Comparison of ENCODE assay signal across 8 cellular contexts in the genomic region with DNA sequence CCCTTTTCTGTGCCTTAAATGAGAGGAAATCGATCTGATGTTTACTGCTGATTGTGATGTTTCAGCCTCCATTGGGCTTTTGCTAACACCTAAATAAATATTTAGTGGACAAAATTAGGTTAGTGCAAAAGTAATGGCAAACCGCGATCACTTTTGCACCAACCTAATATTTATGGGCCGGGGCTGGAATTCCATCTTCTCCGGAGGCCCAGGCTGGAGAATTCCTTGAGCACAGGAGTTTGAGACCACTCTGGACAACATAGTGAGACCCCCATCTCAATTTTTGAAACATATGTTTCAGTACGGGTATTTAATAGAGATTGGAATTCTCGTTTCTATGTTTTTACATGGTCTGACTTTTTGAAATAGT. TPM values are rescaled to one million over a fixed set of nuclear protein-coding genes. Genes with fewer than 3 reads are reported as not detected.
A peak's percentile ranks its signal among the peaks of the same experiment; 100 is the strongest.
DNase-seq lines count a peak whose midpoint lies in the region; ATAC-seq and TF ChIP-seq lines count a peak whose summit lies in the region.

No MANE protein-coding gene starts in this region.

- peak overlapping the region; percentile 95 for H3K27ac Mint-ChIP-seq in activated naive CD4-positive, alpha-beta T cell treated with anti-CD3 and anti-CD28 coated beads for 36 hours
- peak overlapping the region; percentile 86 for H3K27ac Mint-ChIP-seq in MCF 10A (ENCODE audit: low read depth, unreplicated experiment)

- POLR2A ChIA-PET in MCF 10A (lab: Yijun Ruan, JAX): no interaction called here

- peaks cover 13 to 30% of the 10 kb centered on the region in 2 donors for H3K36me3 ChIP-seq in lung (ENCODE audit: control insufficient read depth in 2 of 2, insufficient read depth in 2 of 2, low read length in 2 of 2)
- H3K36me3 ChIP-seq in tibial nerve: peaks cover 0 to 65% (median 34%) of the 10 kb centered on the region in 3 donors

- DNase-seq in activated naive CD4-positive, alpha-beta T cell treated with anti-CD3 and anti-CD28 coated beads for 36 hours: no peak
- DNase-seq in activated naive CD4-positive, alpha-beta T cell (lab: John Stamatoyannopoulos, UW): no peak
- no peak for DNase-seq in MCF 10A (ENCODE audit: unreplicated experiment)
- DNase-seq in lung (ENCODE audit: low spot score): no peak
- DNase-seq in tibial nerve (ENCODE audit: low spot score in 2 of 2): no peak
- DNase-seq in NCI-H187 treated with DMSO at 0.1 percent for 48 hours (lab: John Stamatoyannopoulos, UW): no peak
- no peak for DNase-seq in RKO (ENCODE audit: low spot score)

- no TSS peak for BruUV-seq in MCF 10A (replicated peaks; lab: Mats Ljungman, UMichigan)

- H3K27me3 ChIP-seq in lung (ENCODE audit: control insufficient read depth, insufficient read depth) (no peaks in the 10 kb centered on the region), tibial nerve (no peaks in the 10 kb centered on the region)

- H3K4me3 Mint-ChIP-seq in activated naive CD4-positive, alpha-beta T cell treated with anti-CD3 and anti-CD28 coated beads for 36 hours: peak overlapping the region; percentile 91
- H3K4me3 Mint-ChIP-seq in MCF 10A (ENCODE audit: unreplicated experiment): peak overlapping the region; percentile 80

- peaks cover 0 to 5% of the 10 kb centered on the region in 2 donors for H3K4me1 ChIP-seq in lung (ENCODE audit: control insufficient read depth in 2 of 2, insufficient read depth in 2 of 2, low read length in 2 of 2)
- H3K4me1 ChIP-seq in tibial nerve: peaks cover 0 to 17% (median 3%) of the 10 kb centered on the region in 4 donors

- H3K9me3 ChIP-seq in lung (ENCODE audit: control insufficient read depth in 2 of 2, insufficient read depth in 1 of 2, low read length in 1 of 2) (peaks cover 8 to 20% of the 10 kb centered on the region in 2 donors), tibial nerve (peaks cover 0 to 73% (median 20%) of the 10 kb centered on the region in 4 donors)

- H3K4me1 Mint-ChIP-seq in activated naive CD4-positive, alpha-beta T cell treated with anti-CD3 and anti-CD28 coated beads for 36 hours (ENCODE audit: low read depth): peaks cover 10% of the 10 kb centered on the region
- no peaks in the 10 kb centered on the region for H3K4me1 Mint-ChIP-seq in MCF 10A (ENCODE audit: insufficient read depth, unreplicated experiment)

- peak overlapping the region; percentile 90 to 93 for H3K27ac ChIP-seq in lung (ENCODE audit: low read depth in 1 of 2, low read length in 1 of 2)
- peak overlapping the region; percentile 88 to 99 (median 94) for H3K27ac ChIP-seq in tibial nerve

- TF ChIP-seq POLR2A in tibial nerve (IDR thresholded peaks at IDR 0.05): no peak

- ATAC-seq in lung (ENCODE audit: insufficient read depth, low FRiP score): no peak
- no peak for ATAC-seq in GM21360 (IDR thresholded peaks at IDR 0.05; ENCODE audit: unreplicated experiment)

- peaks cover 68% of the 10 kb centered on the region for H3K36me3 Mint-ChIP-seq in activated naive CD4-positive, alpha-beta T cell treated with anti-CD3 and anti-CD28 coated beads for 36 hours (ENCODE audit: low read depth)
- H3K36me3 Mint-ChIP-seq in MCF 10A (ENCODE audit: insufficient read depth, unreplicated experiment): peaks cover 17% of the 10 kb centered on the region

- peaks cover 51% of the 10 kb centered on the region for H3K9me3 Mint-ChIP-seq in activated naive CD4-positive, alpha-beta T cell treated with anti-CD3 and anti-CD28 coated beads for 36 hours
- H3K9me3 Mint-ChIP-seq in MCF 10A (ENCODE audit: unreplicated experiment): peaks cover 8% of the 10 kb centered on the region

- no peaks in the 10 kb centered on the region for H3K27me3 Mint-ChIP-seq in activated naive CD4-positive, alpha-beta T cell treated with anti-CD3 and anti-CD28 coated beads for 36 hours (ENCODE audit: low read depth)
- no peaks in the 10 kb centered on the region for H3K27me3 Mint-ChIP-seq in MCF 10A (ENCODE audit: insufficient read depth, unreplicated experiment)

- intact Hi-C loops in activated naive CD4-positive, alpha-beta T cell treated with anti-CD3 and anti-CD28 coated beads for 36 hours (cut with micrococcal nuclease): loop anchor here (2.0 kb wide), 1 partner anchor 26 kb away; a partner anchor contains a TSS
- intact Hi-C loops in MCF 10A (cut with micrococcal nuclease): no loop called here

- TF ChIP-seq CTCF in MCF 10A (IDR thresholded peaks at IDR 0.05; ENCODE audit: unreplicated experiment) (no peak), lung (IDR thresholded peaks at IDR 0.05; ENCODE audit: control extremely low read depth, extremely low read depth) (no peak), tibial nerve (IDR thresholded peaks at IDR 0.05) (no peak)

- H3K4me3 ChIP-seq in lung (peak overlapping the region; percentile 45), tibial nerve (peak overlapping the region; percentile 57 to 91 (median 82))

- 42 to 47% methylated on average over 7 of the region's 7 CpGs for WGBS in lung, 2 donors
- WGBS in tibial nerve, 2 donors: 29 to 43% methylated on average over 7 of the region's 7 CpGs

- CTCF ChIA-PET in activated naive CD4-positive, alpha-beta T cell treated with anti-CD3 and anti-CD28 coated beads for 36 hours (lab: Charles Lee): no interaction called here
- CTCF ChIA-PET in MCF 10A (lab: Yijun Ruan, JAX): interaction anchor here (0.6 kb wide), 1 partner anchor 478 kb away, joined by 4 read pairs; no protein-coding TSS in a partner anchor

- no peak for TF ChIP-seq EP300 in tibial nerve (IDR thresholded peaks at IDR 0.05)

RNA-seq across cellular contexts. Expression of a gene that starts 0.6 kb away (rescaled TPM):
- total RNA-seq in activated naive CD4-positive, alpha-beta T cell treated with anti-CD3 and anti-CD28 coated beads for 36 hours: 1 to 10 TPM; 8.3 to 8.4 TPM
- total RNA-seq in MCF 10A (2022) (6.7 and 6.9 TPM in 2 replicates), lung (10 to 100 TPM; 12.5 to 27.4 TPM), tibial nerve (10 to 100 TPM; 15.6 to 43.5 (median 20.9) TPM)
- 1 to 10 TPM; 7.8 to 9.0 TPM for polyA plus RNA-seq in lung

RNA-seq across cellular contexts. Expression of a gene that starts 27.3 kb away (rescaled TPM):
- total RNA-seq in activated naive CD4-positive, alpha-beta T cell treated with anti-CD3 and anti-CD28 coated beads for 36 hours: 1 to 10 TPM; 2.9 to 3.7 TPM
- total RNA-seq in MCF 10A (2022) (16.0 and 21.6 TPM in 2 replicates), lung (10 to 100 TPM; 20.8 to 69.1 TPM), tibial nerve (10 to 100 TPM; 26.2 to 34.8 (median 30.7) TPM)
- polyA plus RNA-seq in lung: 1 to 10 TPM; 5.0 to 8.9 TPM

RNA-seq across cellular contexts. Expression of a gene that starts 34.3 kb away (rescaled TPM):
- total RNA-seq in activated naive CD4-positive, alpha-beta T cell treated with anti-CD3 and anti-CD28 coated beads for 36 hours: under 1 TPM; 0.64 TPM
- total RNA-seq in MCF 10A (2022) (not detected in 2 replicates), lung (1 to 10 TPM; 1.4 to 9.4 TPM), tibial nerve (1 to 10 TPM; 2.7 to 7.2 (median 3.3) TPM)
- 1 to 10 TPM in 1 of 2 donors, under 1 TPM in 1; 0.96 to 1.3 TPM for polyA plus RNA-seq in lung

RNA-seq across cellular contexts. Expression of a gene that starts 58.6 kb away (rescaled TPM):
- not detected for total RNA-seq in activated naive CD4-positive, alpha-beta T cell treated with anti-CD3 and anti-CD28 coated beads for 36 hours
- total RNA-seq in MCF 10A (2022): not detected in 2 replicates
- under 1 TPM; 0.18 to 0.20 TPM for total RNA-seq in lung
- polyA plus RNA-seq in lung: under 1 TPM; 0.06 to 0.08 TPM
- total RNA-seq in tibial nerve: 1 to 10 TPM in 2 of 4 donors, under 1 TPM in 1, not detected in 1; 0.66 to 8.4 (median 1.9) TPM
